In genomic region chr2:171630812-171631626, GRCh38 we compare ENCODE assay signal across 1 cellular context.
TF ChIP-seq lines count a peak whose summit lies in the region.

No MANE protein-coding gene starts in this region.

TF ChIP-seq in K562, 482 proteins besides CTCF, POLR2A, EP300 and RAD21 (continued from another document and continues in another):
- TF ChIP-seq CLOCK (CRISPR knock-in tag; IDR thresholded peaks at IDR 0.05; ENCODE audit: borderline replicate concordance), result no peak
- no peak for TF ChIP-seq FIP1L1 (IDR thresholded peaks at IDR 0.05; ENCODE audit: low read depth, low read length, poor library complexity, severe bottlenecking)
- no peak for TF ChIP-seq NUFIP1 (IDR thresholded peaks at IDR 0.05; ENCODE audit: partially characterized antibody)
- TF ChIP-seq TSHZ1 (CRISPR knock-in tag; IDR thresholded peaks at IDR 0.05), result no peak
- peak; percentile 45; the same call in 1 of the 2 replicates for TF ChIP-seq PTTG1 (tag; IDR thresholded peaks at IDR 0.05; ENCODE audit: low read depth)
- no peak; a peak in 1 of 4 replicates for TF ChIP-seq NONO (IDR thresholded peaks at IDR 0.05; ENCODE audit: low read depth in 2 of 2, low read length in 1 of 2)
- TF ChIP-seq RHOXF2B (CRISPR knock-in tag; conservative IDR thresholded peaks at IDR 0.05), result no peak
- TF ChIP-seq SNIP1 (IDR thresholded peaks at IDR 0.05; ENCODE audit: low read depth), result no peak
- TF ChIP-seq CHCHD3 (CRISPR knock-in tag; IDR thresholded peaks at IDR 0.05), result no peak
- no peak for TF ChIP-seq CREB5 (CRISPR knock-in tag; IDR thresholded peaks at IDR 0.05)
- 0 out of 2 replicates have a peak, but pooled peaks have one; percentile 61 for TF ChIP-seq CREB3 (tag; conservative IDR thresholded peaks at IDR 0.05; ENCODE audit: low read depth)
- TF ChIP-seq ZNF696 (CRISPR knock-in tag; conservative IDR thresholded peaks at IDR 0.05), result no peak
- no peak for TF ChIP-seq SFPQ (IDR thresholded peaks at IDR 0.05; ENCODE audit: low read depth, low read length)
- TF ChIP-seq MAFG (tag; conservative IDR thresholded peaks at IDR 0.05), result no peak
- 0 out of 2 replicates have a peak, but pooled peaks have one; percentile 75 for TF ChIP-seq ELF4 (CRISPR knock-in tag; IDR thresholded peaks at IDR 0.05)
- 0 out of 2 replicates have a peak, but pooled peaks have one; percentile 26 for TF ChIP-seq ZNF12 (CRISPR knock-in tag; IDR thresholded peaks at IDR 0.05)
- TF ChIP-seq EWSR1 (IDR thresholded peaks at IDR 0.05; ENCODE audit: borderline replicate concordance, low read depth, partially characterized antibody), result no peak
- no peak for TF ChIP-seq ZNF764 (CRISPR knock-in tag; IDR thresholded peaks at IDR 0.05; ENCODE audit: low read depth)
- TF ChIP-seq PHF8 (IDR thresholded peaks at IDR 0.05; ENCODE audit: borderline replicate concordance, low read length), result no peak
- TF ChIP-seq GTF2F1 (IDR thresholded peaks at IDR 0.05; ENCODE audit: low read depth, low read length), result no peak
- TF ChIP-seq ZC3H8 (IDR thresholded peaks at IDR 0.05), result no peak
- TF ChIP-seq NCOA1 (IDR thresholded peaks at IDR 0.05; ENCODE audit: low read depth), result peak; percentile 77; the same call in 1 of the 2 replicates
- TF ChIP-seq ZHX1 (conservative IDR thresholded peaks at IDR 0.05; ENCODE audit: low read length), result no peak
- TF ChIP-seq EP400 (IDR thresholded peaks at IDR 0.05), result no peak
- TF ChIP-seq ZFP1 (CRISPR knock-in tag; IDR thresholded peaks at IDR 0.05), result no peak
- no peak for TF ChIP-seq ELK1 (CRISPR knock-in tag; IDR thresholded peaks at IDR 0.05)
- TF ChIP-seq SMARCC2 (IDR thresholded peaks at IDR 0.05; ENCODE audit: low read depth), result no peak; the same call in 1 of the 2 replicates
- no peak for TF ChIP-seq HSF4 (CRISPR knock-in tag; IDR thresholded peaks at IDR 0.05; ENCODE audit: borderline replicate concordance)
- no peak for TF ChIP-seq ZBTB33 (CRISPR knock-in tag; IDR thresholded peaks at IDR 0.05)
- no peak for TF ChIP-seq FOXO4 (CRISPR knock-in tag; IDR thresholded peaks at IDR 0.05)
- no peak for TF ChIP-seq PHB (CRISPR knock-in tag; IDR thresholded peaks at IDR 0.05)
- TF ChIP-seq CSDE1 (IDR thresholded peaks at IDR 0.05), result no peak
- 0 out of 2 replicates have a peak, but pooled peaks have one; percentile 22 for TF ChIP-seq MYNN (IDR thresholded peaks at IDR 0.05)
- TF ChIP-seq MYNN (CRISPR knock-in tag; IDR thresholded peaks at IDR 0.05), result no peak
- TF ChIP-seq SLC30A9 (CRISPR knock-in tag; IDR thresholded peaks at IDR 0.05), result 0 out of 2 replicates have a peak, but pooled peaks have one; percentile 54
- TF ChIP-seq TEAD2 (tag; IDR thresholded peaks at IDR 0.05), result no peak
- no peak for TF ChIP-seq ZKSCAN3 (CRISPR knock-in tag; IDR thresholded peaks at IDR 0.05)
- no peak for TF ChIP-seq ZNF134 (CRISPR knock-in tag; conservative IDR thresholded peaks at IDR 0.05)
- no peak for TF ChIP-seq SRSF7 (optimal IDR thresholded peaks at IDR 0.05; ENCODE audit: low read depth, low read length)
- TF ChIP-seq GABPB1 (CRISPR knock-in tag; IDR thresholded peaks at IDR 0.05), result no peak
- TF ChIP-seq ZNF197 (CRISPR knock-in tag; IDR thresholded peaks at IDR 0.05; ENCODE audit: low read depth), result peak; percentile 87
- no peak for TF ChIP-seq KDM5B (IDR thresholded peaks at IDR 0.05; ENCODE audit: insufficient replicate concordance, low read depth, low read length)
